ENCODE assay signal across 22 cellular contexts in the genomic region with DNA sequence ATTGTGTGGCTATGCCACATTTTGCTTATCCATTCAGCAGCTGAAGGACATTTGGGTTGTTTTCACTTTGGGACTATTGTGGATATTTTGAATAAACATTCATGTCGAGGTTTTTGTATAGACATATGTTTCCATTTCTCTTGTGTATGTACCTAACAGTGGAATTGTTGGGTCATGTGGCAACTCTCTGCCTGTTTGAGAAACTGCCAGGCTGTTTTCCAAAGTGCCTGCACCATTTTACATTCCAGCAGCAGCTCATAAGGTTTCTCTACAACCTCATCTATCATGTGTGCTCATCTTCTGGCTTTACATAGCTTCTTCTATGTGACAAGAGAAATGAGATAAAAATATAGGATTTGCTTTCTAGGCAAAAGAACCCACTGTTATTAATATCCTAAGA. TPM values are rescaled to one million over a fixed set of nuclear protein-coding genes. Genes with fewer than 3 reads are reported as not detected.
DNase-seq lines count a peak whose midpoint lies in the region; ATAC-seq, FAIRE-seq and TF ChIP-seq lines count a peak whose summit lies in the region.
"Had no signal": no experiment of that assay in that cellular context is flagged by ENCODE, and none has a peak within 500 bp of the region (broad histone marks: within the 10 kb centered on the region; RNA-seq: fewer than 3 reads in every experiment).

No MANE protein-coding gene starts in this region.

- no peaks in the 10 kb centered on the region for H3K9me1 ChIP-seq in endothelial cell of umbilical vein (replicated peaks; ENCODE audit: control insufficient read depth, extremely low read depth, insufficient read depth, low read length)

- dilution Hi-C loops in endothelial cell of umbilical vein (cut with MboI; ENCODE audit: extremely low pct_ligation_motif_present, low sequenced_read_pairs), result no loop called here

- TF ChIP-seq CTCF in endothelial cell of umbilical vein (IDR thresholded peaks at IDR 0.05; ENCODE audit: extremely low read depth in 1 of 2, insufficient read depth in 1 of 2, low read depth in 1 of 2, low read length in 2 of 2) (no peak), osteoblast (IDR thresholded peaks at IDR 0.05; ENCODE audit: extremely low read depth, low read depth, low read length) (no peak), MCF 10A (IDR thresholded peaks at IDR 0.05; ENCODE audit: unreplicated experiment) (no peak), left ventricle myocardium inferior (IDR thresholded peaks at IDR 0.05; ENCODE audit: borderline replicate concordance) (no peak)

- H3K36me3 ChIP-seq in endothelial cell of umbilical vein (ENCODE audit: control insufficient read depth in 2 of 2, extremely low read depth in 1 of 2, insufficient read depth in 2 of 2, low read length in 2 of 2) (no peaks in the 10 kb centered on the region), osteoblast (ENCODE audit: insufficient read depth, low read length) (no peaks in the 10 kb centered on the region), left ventricle myocardium inferior (no peaks in the 10 kb centered on the region)
- H3K36me3 ChIP-seq: lower lobe of right lung, neural progenitor cell, sigmoid colon, stomach, tibial nerve had no signal

- peak; percentile 10 for DNase-seq in ELR (ENCODE audit: low read depth)
- peak; percentile 26 for DNase-seq in RPMI7951 (ENCODE audit: low read depth)
- DNase-seq in endothelial cell of umbilical vein (ENCODE audit: low read depth, low spot score), result no peak
- no peak for DNase-seq in osteoblast (ENCODE audit: insufficient read length, low spot score, missing footprints)
- DNase-seq in MCF 10A (ENCODE audit: unreplicated experiment), result no peak
- no peak for DNase-seq in stimulated activated CD4-positive, alpha-beta T cell treated with anti-CD3 and anti-CD28 coated beads, Interleukin-4, amount 100 ng/mL, for 4 hours
- no peak for DNase-seq in left ventricle myocardium inferior
- DNase-seq: CD8-positive, alpha-beta memory T cell; effector CD4-positive, alpha-beta T cell; kidney; lower lobe of right lung; MV-4-11; NCI-H510A treated with DMSO at 0.1 percent for 48 hours; sigmoid colon; stomach; T-helper 9 cell had no signal

- H3K4me1 ChIP-seq in endothelial cell of umbilical vein (ENCODE audit: control insufficient read depth, extremely low read depth, insufficient read depth, low read length) (peaks cover 61% of the 10 kb centered on the region), osteoblast (ENCODE audit: insufficient read depth, low read length) (peaks cover 18% of the 10 kb centered on the region), left ventricle myocardium inferior (peaks cover 4% of the 10 kb centered on the region)
- H3K4me1 ChIP-seq: lower lobe of right lung, neural progenitor cell, tibial nerve had no signal

- H3K4me3 ChIP-seq in endothelial cell of umbilical vein (replicated peaks in 1 of 3; ENCODE audit: insufficient read depth in 1 of 3, low read depth in 1 of 3, low read length in 3 of 3) (no peak overlapping the region), osteoblast (ENCODE audit: insufficient read depth, low read length) (no peak overlapping the region), left ventricle myocardium inferior (no peak overlapping the region)
- H3K4me3 ChIP-seq: lower lobe of right lung, neural progenitor cell, sigmoid colon, stomach, tibial nerve had no signal

- no peaks in the 10 kb centered on the region for H3K79me2 ChIP-seq in endothelial cell of umbilical vein (ENCODE audit: control insufficient read depth, insufficient read depth, low read length)
- H3K79me2 ChIP-seq in osteoblast (ENCODE audit: insufficient read depth, low read length), result no peaks in the 10 kb centered on the region

- H3K27me3 ChIP-seq in endothelial cell of umbilical vein (ENCODE audit: control insufficient read depth in 2 of 2, insufficient read depth in 2 of 2, low read length in 2 of 2), result no peaks in the 10 kb centered on the region
- H3K27me3 ChIP-seq in osteoblast (ENCODE audit: insufficient read depth, low read length), result no peaks in the 10 kb centered on the region
- peaks cover 6% of the 10 kb centered on the region for H3K27me3 ChIP-seq in left ventricle myocardium inferior (ENCODE audit: low read depth)
- H3K27me3 ChIP-seq: neural progenitor cell, sigmoid colon, stomach, tibial nerve had no signal

- H3K27ac ChIP-seq in endothelial cell of umbilical vein (ENCODE audit: insufficient read depth, low read depth, low read length) (peak overlapping the region; percentile 85), osteoblast (ENCODE audit: low read depth, low read length) (peak overlapping the region; percentile 24), left ventricle myocardium inferior (replicated peaks) (no peak overlapping the region)
- H3K27ac ChIP-seq: lower lobe of right lung, neural progenitor cell, sigmoid colon, tibial nerve had no signal

- peaks cover 8% of the 10 kb centered on the region for H3K9me3 Mint-ChIP-seq in MCF 10A (ENCODE audit: unreplicated experiment)
- H3K9me3 Mint-ChIP-seq: CD8-positive, alpha-beta memory T cell had no signal

- TF ChIP-seq POLR2A in endothelial cell of umbilical vein (IDR thresholded peaks at IDR 0.05; ENCODE audit: low read depth, low read length), result no peak

- H4K20me1 ChIP-seq in endothelial cell of umbilical vein (replicated peaks; ENCODE audit: control insufficient read depth, extremely low read depth, insufficient read depth, low read length), result no peaks in the 10 kb centered on the region
- no peaks in the 10 kb centered on the region for H4K20me1 ChIP-seq in osteoblast (ENCODE audit: insufficient read depth, low read length)

- H3K9me3 ChIP-seq in endothelial cell of umbilical vein (replicated peaks; ENCODE audit: control insufficient read depth, insufficient read depth, low read length) (no peaks in the 10 kb centered on the region), osteoblast (ENCODE audit: low read depth, low read length) (no peaks in the 10 kb centered on the region), left ventricle myocardium inferior (replicated peaks) (no peaks in the 10 kb centered on the region)
- H3K9me3 ChIP-seq: lower lobe of right lung, sigmoid colon, stomach, tibial nerve had no signal

- no peak overlapping the region for H3K27ac Mint-ChIP-seq in MCF 10A (ENCODE audit: low read depth, unreplicated experiment)
- H3K27ac Mint-ChIP-seq: neural progenitor cell, progenitor cell of endocrine pancreas had no signal

- no peak for ATAC-seq in GM21576 (IDR thresholded peaks at IDR 0.05; ENCODE audit: unreplicated experiment)
- ATAC-seq: lower lobe of right lung had no signal

- CTCF ChIA-PET in endothelial cell of umbilical vein (lab: Charles Lee), result interaction anchor here (1.0 to 3.7 kb wide), 12 partner anchors 8 to 368 kb away, joined by 3 to 23 read pairs (median 4); a partner anchor contains a TSS
- CTCF ChIA-PET in MCF 10A (lab: Yijun Ruan, JAX), result interaction anchor here (0.6 to 1.9 kb wide), 4 partner anchors 11 to 286 kb away, joined by 3 to 7 read pairs (median 4); no protein-coding TSS in a partner anchor

- no peak for FAIRE-seq in endothelial cell of umbilical vein (lab: Jason Lieb, UNC)
- FAIRE-seq: kidney had no signal

- H3K36me3 Mint-ChIP-seq in MCF 10A (ENCODE audit: insufficient read depth, unreplicated experiment), result no peaks in the 10 kb centered on the region
- H3K36me3 Mint-ChIP-seq: neural progenitor cell had no signal

- no peaks in the 10 kb centered on the region for H3K27me3 Mint-ChIP-seq in MCF 10A (ENCODE audit: insufficient read depth, unreplicated experiment)
- H3K27me3 Mint-ChIP-seq: activated naive CD8-positive, alpha-beta T cell; CD8-positive, alpha-beta memory T cell; progenitor cell of endocrine pancreas had no signal

- no peak overlapping the region for H3K9ac ChIP-seq in endothelial cell of umbilical vein (replicated peaks; ENCODE audit: extremely low read depth, insufficient read depth, low read length)
- H3K9ac ChIP-seq: neural progenitor cell had no signal

- H2AFZ ChIP-seq in endothelial cell of umbilical vein (ENCODE audit: low read depth, low read length) (no peak overlapping the region), osteoblast (ENCODE audit: low read length) (no peak overlapping the region)
- H2AFZ ChIP-seq: neural progenitor cell had no signal

- BruUV-seq in endothelial cell of umbilical vein (replicated peaks; lab: Mats Ljungman, UMichigan) (no TSS peak), MCF 10A (replicated peaks; lab: Mats Ljungman, UMichigan) (no TSS peak)

- POLR2A ChIA-PET in endothelial cell of umbilical vein (lab: Charles Lee) (no interaction called here), MCF 10A (lab: Yijun Ruan, JAX) (no interaction called here)

- no peak overlapping the region for H3K4me3 Mint-ChIP-seq in MCF 10A (ENCODE audit: unreplicated experiment)
- H3K4me3 Mint-ChIP-seq: neural progenitor cell had no signal

- H3K4me2 ChIP-seq in endothelial cell of umbilical vein (ENCODE audit: insufficient read depth, low read length) (peak overlapping the region; percentile 67), osteoblast (ENCODE audit: insufficient read depth, low read length) (peak overlapping the region; percentile 39)
- H3K4me2 ChIP-seq: neural progenitor cell had no signal

- H3K4me1 Mint-ChIP-seq in MCF 10A (ENCODE audit: insufficient read depth, unreplicated experiment), result peaks cover 6% of the 10 kb centered on the region

- intact Hi-C loops in endothelial cell of umbilical vein (cut with micrococcal nuclease), result loop anchor here (1.0 to 10.0 kb wide), 5 partner anchors 31 to 307 kb away; a partner anchor contains a TSS
- intact Hi-C loops in MCF 10A (cut with micrococcal nuclease), result no loop called here
- intact Hi-C loops in left ventricle myocardium inferior (cut with micrococcal nuclease), result no loop called here

TF ChIP-seq in endothelial cell of umbilical vein, 7 proteins besides CTCF, POLR2A, EP300 and RAD21:
- TF ChIP-seq POLR2AphosphoS5 (IDR thresholded peaks at IDR 0.05; ENCODE audit: insufficient read depth, low read depth, low read length), result no peak

RNA-seq across cellular contexts. Expression of a gene that starts 29.5 kb away (rescaled TPM):
- 25.2 and 26.6 TPM in 2 replicates for total RNA-seq in RPMI7951 (2014; rRNA removed; shearing (Covaris generic))
- 37.6 and 45.1 TPM in 2 replicates for total RNA-seq in endothelial cell of umbilical vein
- 46.4 and 50.2 TPM in 2 replicates for polyA plus RNA-seq in endothelial cell of umbilical vein
- 42.9 and 44.5 TPM in 2 replicates for polyA plus RNA-seq in endothelial cell of umbilical vein (2011; cell fraction: cytosol; rRNA removed)
- polyA plus RNA-seq in endothelial cell of umbilical vein (2011; cell fraction: nucleus; rRNA removed), result 47.0 and 49.7 TPM in 2 replicates
- 35.5 and 51.3 TPM in 2 replicates for polyA plus RNA-seq in endothelial cell of umbilical vein (2012)
- 63.5 and 64.3 TPM in 2 replicates for polyA minus RNA-seq in endothelial cell of umbilical vein
- polyA minus RNA-seq in endothelial cell of umbilical vein (2011; cell fraction: cytosol; rRNA and poly(A)+ RNA removed), result not detected
- polyA minus RNA-seq in endothelial cell of umbilical vein (2011; cell fraction: nucleus; rRNA and poly(A)+ RNA removed), result 41.3 and 46.2 TPM in 2 replicates
- total RNA-seq in osteoblast, result 36.9 and 41.8 TPM in 2 replicates
- 18.5 and 19.8 TPM in 2 replicates for total RNA-seq in MCF 10A (2022)
- total RNA-seq in left ventricle myocardium inferior, result 1.7 TPM
- total RNA-seq: G401 had no signal

Comparison
In these comparisons a context has a peak if more than half of its experiments do, and no peak if none do; other contexts are left out.
1. DNase-seq: peak in ELR (single experiment) and RPMI7951 (single experiment); none in endothelial cell of umbilical vein (single experiment), osteoblast (single experiment), MCF 10A (single experiment), stimulated activated CD4-positive, alpha-beta T cell treated with anti-CD3 and anti-CD28 coated beads, Interleukin-4, amount 100 ng/mL, for 4 hours (0 of 2) and left ventricle myocardium inferior (single experiment).